3 cellular contexts compared by ENCODE assay signal in genomic region chr17:59973483-59973882, GRCh38. TPM values are rescaled to one million over a fixed set of nuclear protein-coding genes. Genes with fewer than 3 reads are reported as not detected.
DNase-seq lines count a peak whose midpoint lies in the region; ATAC-seq and TF ChIP-seq lines count a peak whose summit lies in the region.
"Not testable (repeated sequence)": the region's sequence is repeated elsewhere in the genome, so short reads cannot be mapped to it uniquely, and the experiment has no call there.

No MANE protein-coding gene starts in this region.

- not testable (repeated sequence) for H3F3A ChIP-seq in GM23338 (replicated peaks; ENCODE audit: low read depth)

- not testable (repeated sequence) for H3K4me3 Mint-ChIP-seq in GM23338; activated CD4-positive, alpha-beta T cell treated with anti-CD3 and anti-CD28 coated beads, Interleukin-2, amount 10 ng/mL, durations not matched to agents 24 days and 14 days; activated naive CD4-positive, alpha-beta T cell treated with anti-CD3 and anti-CD28 coated beads, Interleukin-2, amount 50 U/mL, for 24 hours

- H3K27me3 Mint-ChIP-seq in GM23338 (ENCODE audit: insufficient read depth, low read depth, poor library complexity); activated CD4-positive, alpha-beta T cell treated with anti-CD3 and anti-CD28 coated beads, Interleukin-2, amount 10 ng/mL, durations not matched to agents 24 days and 14 days; activated naive CD4-positive, alpha-beta T cell treated with anti-CD3 and anti-CD28 coated beads, Interleukin-2, amount 50 U/mL, for 24 hours: not testable (repeated sequence)

- not testable (repeated sequence) for H3K9me2 ChIP-seq in GM23338 (ENCODE audit: insufficient read depth)

- TF ChIP-seq CTCF in GM23338 (conservative IDR thresholded peaks at IDR 0.05; ENCODE audit: low read depth in 2 of 2): not testable (repeated sequence)

- intact Hi-C loops in activated CD4-positive, alpha-beta T cell treated with anti-CD3 and anti-CD28 coated beads, Interleukin-2, amount 10 ng/mL, durations not matched to agents 24 days and 14 days (cut with micrococcal nuclease): not testable (repeated sequence)

- not testable (repeated sequence) for H3K4me3 ChIP-seq in GM23338

- not testable (repeated sequence) for H3K27me3 ChIP-seq in GM23338 (ENCODE audit: insufficient read depth)

- H3K9me3 Mint-ChIP-seq in GM23338; activated CD4-positive, alpha-beta T cell treated with anti-CD3 and anti-CD28 coated beads, Interleukin-2, amount 10 ng/mL, durations not matched to agents 24 days and 14 days; activated naive CD4-positive, alpha-beta T cell treated with anti-CD3 and anti-CD28 coated beads, Interleukin-2, amount 50 U/mL, for 24 hours: not testable (repeated sequence)

- not testable (repeated sequence) for H3K27ac Mint-ChIP-seq in GM23338; activated CD4-positive, alpha-beta T cell treated with anti-CD3 and anti-CD28 coated beads, Interleukin-2, amount 10 ng/mL, durations not matched to agents 24 days and 14 days
- peak overlapping the region; percentile 19 for H3K27ac Mint-ChIP-seq in activated naive CD4-positive, alpha-beta T cell treated with anti-CD3 and anti-CD28 coated beads, Interleukin-2, amount 50 U/mL, for 24 hours

- H3K4me2 ChIP-seq in GM23338: not testable (repeated sequence)

- H3K36me3 ChIP-seq in GM23338 (ENCODE audit: insufficient read depth): not testable (repeated sequence)

- 0 out of 2 replicates have a peak overlapping the region, but pooled peaks have one; percentile 86 for H2AFZ ChIP-seq in GM23338

- ATAC-seq in GM23338: not testable (repeated sequence)

- not testable (repeated sequence) for H3K4me1 Mint-ChIP-seq in GM23338; activated CD4-positive, alpha-beta T cell treated with anti-CD3 and anti-CD28 coated beads, Interleukin-2, amount 10 ng/mL, durations not matched to agents 24 days and 14 days; activated naive CD4-positive, alpha-beta T cell treated with anti-CD3 and anti-CD28 coated beads, Interleukin-2, amount 50 U/mL, for 24 hours

- H4K20me1 ChIP-seq in GM23338 (replicated peaks; ENCODE audit: insufficient read depth): not testable (repeated sequence)

- not testable (repeated sequence) for H3K36me3 Mint-ChIP-seq in GM23338 (ENCODE audit: low read depth); activated CD4-positive, alpha-beta T cell treated with anti-CD3 and anti-CD28 coated beads, Interleukin-2, amount 10 ng/mL, durations not matched to agents 24 days and 14 days (ENCODE audit: low read depth); activated naive CD4-positive, alpha-beta T cell treated with anti-CD3 and anti-CD28 coated beads, Interleukin-2, amount 50 U/mL, for 24 hours

- H3K27ac ChIP-seq in GM23338 (ENCODE audit: low read depth): not testable (repeated sequence)

- not testable (repeated sequence) for H3K79me2 ChIP-seq in GM23338 (replicated peaks; ENCODE audit: insufficient read depth)

- DNase-seq in GM23338 (ENCODE audit: low spot score): not testable (repeated sequence)
- DNase-seq in activated CD4-positive, alpha-beta T cell treated with anti-CD3 and anti-CD28 coated beads, Interleukin-2, amount 10 ng/mL, durations not matched to agents 24 days and 14 days: peak; percentile 52

- H3K4me1 ChIP-seq in GM23338 (ENCODE audit: insufficient read depth): not testable (repeated sequence)

RNA-seq across cellular contexts. Expression of gene RNFT1, which starts 8.9 kb away (rescaled TPM):
- total RNA-seq in GM23338 (2014; rRNA removed; shearing (Covaris generic)): 4.1 and 5.4 TPM in 2 replicates
- 3.5 and 4.6 TPM in 2 replicates for polyA plus RNA-seq in GM23338 (2016; fragmentation: Nextera tagmentation; extraction: Ambion mirVana)
- total RNA-seq in activated CD4-positive, alpha-beta T cell treated with anti-CD3 and anti-CD28 coated beads, Interleukin-2, amount 10 ng/mL, durations not matched to agents 24 days and 14 days: 33.9 and 34.3 TPM in 2 replicates
